Comparison of ENCODE assay signal across 23 cellular contexts in genomic region chr10:19659920-19660655, GRCh38.
DNase-seq lines count a peak whose midpoint lies in the region; ATAC-seq and TF ChIP-seq lines count a peak whose summit lies in the region.
"Had no signal": no experiment of that assay in that cellular context is flagged by ENCODE, and none has a peak within 500 bp of the region (broad histone marks: within the 10 kb centered on the region; RNA-seq: fewer than 3 reads in every experiment).

No MANE protein-coding gene starts in this region.

- H2BK15ac ChIP-seq in mesenchymal stem cell (ENCODE audit: low read depth, poor library complexity, severe bottlenecking) = no peak overlapping the region

- H3K27ac ChIP-seq in brain microvascular endothelial cell (peak overlapping the region; percentile 84), mesenchymal stem cell (ENCODE audit: low read length, poor library complexity, severe bottlenecking) (peak overlapping the region; percentile 93), left lung (no peak overlapping the region)
- H3K27ac ChIP-seq: esophagus muscularis mucosa, vagina had no signal

- in situ Hi-C loops in brain microvascular endothelial cell (cut with HindIII; ENCODE audit: low pct_ligation_motif_present, low sequenced_read_pairs) = no loop called here

- H3K4ac ChIP-seq in mesenchymal stem cell (ENCODE audit: low read depth in 1 of 2, low read length in 2 of 2) = no peak overlapping the region

- H2AFZ ChIP-seq in mesenchymal stem cell (ENCODE audit: low read depth, low read length) = no peak overlapping the region

- H3K27me3 ChIP-seq in brain microvascular endothelial cell (replicated peaks) = no peaks in the 10 kb centered on the region
- H3K27me3 ChIP-seq in mesenchymal stem cell (ENCODE audit: control insufficient read depth in 1 of 2, insufficient read depth in 1 of 2, low read length in 2 of 2) = no peaks in the 10 kb centered on the region
- H3K27me3 ChIP-seq in left lung = no peaks in the 10 kb centered on the region
- H3K27me3 ChIP-seq: esophagus muscularis mucosa, vagina had no signal

- ATAC-seq in left lung = no peak
- ATAC-seq: activated CD8-positive, alpha-beta T cell treated with anti-CD3 and anti-CD28 coated beads, Interleukin-2, amount 10 ng/mL, durations not matched to agents 7 days and 5 days; GM12878; naive thymus-derived CD8-positive, alpha-beta T cell had no signal

- H3K4me1 ChIP-seq in mesenchymal stem cell (ENCODE audit: control insufficient read depth, insufficient read depth, low read depth, low read length) (no peaks in the 10 kb centered on the region), left lung (no peaks in the 10 kb centered on the region)
- H3K4me1 ChIP-seq: esophagus muscularis mucosa, HAP-1, vagina had no signal

- H3K18ac ChIP-seq in mesenchymal stem cell (ENCODE audit: low read depth in 1 of 2, low read length in 2 of 2) = no peak overlapping the region

- no peak overlapping the region for H4K8ac ChIP-seq in mesenchymal stem cell (ENCODE audit: low read length)

- no peaks in the 10 kb centered on the region for H3K36me3 Mint-ChIP-seq in HFFc6 (ENCODE audit: low read depth)
- H3K36me3 Mint-ChIP-seq: activated naive CD8-positive, alpha-beta T cell treated with anti-CD3 and anti-CD28 coated beads for 36 hours; naive thymus-derived CD8-positive, alpha-beta T cell had no signal

- no peak overlapping the region for H3K4me3 ChIP-seq in brain microvascular endothelial cell (ENCODE audit: low read depth, low read length)
- no peak overlapping the region for H3K4me3 ChIP-seq in mesenchymal stem cell (ENCODE audit: insufficient read depth in 1 of 2, low read depth in 1 of 2, low read length in 2 of 2)
- H3K4me3 ChIP-seq in left lung = no peak overlapping the region
- H3K4me3 ChIP-seq: esophagus muscularis mucosa, GM12878, HAP-1, vagina had no signal

- peaks cover 48% of the 10 kb centered on the region for H3K4me1 Mint-ChIP-seq in HFFc6 (ENCODE audit: low read depth)
- H3K4me1 Mint-ChIP-seq: activated naive CD8-positive, alpha-beta T cell treated with anti-CD3 and anti-CD28 coated beads for 36 hours; naive thymus-derived CD8-positive, alpha-beta T cell had no signal

- H3K4me2 ChIP-seq in mesenchymal stem cell (ENCODE audit: low read length, poor library complexity, severe bottlenecking) = no peak overlapping the region

- no peak overlapping the region for H3K23ac ChIP-seq in mesenchymal stem cell (ENCODE audit: low read length in 2 of 2)

- TF ChIP-seq CTCF in HFFc6 (IDR thresholded peaks at IDR 0.05) = no peak
- TF ChIP-seq CTCF in brain microvascular endothelial cell (IDR thresholded peaks at IDR 0.05; ENCODE audit: low read depth, low read length, missing control alignments) = no peak
- no peak for TF ChIP-seq CTCF in left lung (IDR thresholded peaks at IDR 0.05)

- peak overlapping the region; percentile 90 for H2BK5ac ChIP-seq in mesenchymal stem cell (ENCODE audit: low read depth, low read length, poor library complexity, severe bottlenecking)

- no peaks in the 10 kb centered on the region for H3K9me3 Mint-ChIP-seq in HFFc6
- H3K9me3 Mint-ChIP-seq: CD4-positive, alpha-beta T cell had no signal

- H3K4me3 Mint-ChIP-seq in HFFc6 = no peak overlapping the region
- H3K4me3 Mint-ChIP-seq: activated CD8-positive, alpha-beta T cell treated with anti-CD3 and anti-CD28 coated beads, Interleukin-2, amount 10 ng/mL, durations not matched to agents 7 days and 5 days; activated naive CD8-positive, alpha-beta T cell treated with anti-CD3 and anti-CD28 coated beads for 36 hours; activated T-helper 1 cell treated with anti-CD3 and anti-CD28 coated beads, Interleukin-12 subunit alpha, Interleukin-12 subunit beta, Interleukin-2, Interleukin-4 antibody, amounts not matched to agents 30 ng/mL and 10 ng/mL and 1 ng/mL, durations not matched to agents 14 hours and 24 hours and 36 hours; CD4-positive, alpha-beta T cell; naive thymus-derived CD8-positive, alpha-beta T cell had no signal

- DNase-seq in A172 (ENCODE audit: low spot score) (peak; percentile 9), HFFc6 (peak; percentile 3), brain microvascular endothelial cell (peak; percentile 51), mesenchymal stem cell (no peak), NCI-H2029 treated with DMSO at 0.1 percent for 48 hours (lab: John Stamatoyannopoulos, UW) (no peak), left lung (no peak)
- DNase-seq in activated CD8-positive, alpha-beta memory T cell treated with anti-CD3 and anti-CD28 coated beads for 24 hours = no peak
- DNase-seq in stimulated activated CD4-positive, alpha-beta T cell treated with anti-CD3 and anti-CD28 coated beads, Interleukin-12 subunit alpha, Interleukin-12 subunit beta, amount 100 ng/mL, for 4 hours = no peak
- DNase-seq: activated CD8-positive, alpha-beta T cell treated with anti-CD3 and anti-CD28 coated beads, Interleukin-2, amount 10 ng/mL, durations not matched to agents 7 days and 5 days; activated naive CD8-positive, alpha-beta T cell treated with anti-CD3 and anti-CD28 coated beads for 36 hours; caudate nucleus; CD4-positive, alpha-beta T cell; effector CD4-positive, alpha-beta T cell; GF-D8; naive thymus-derived CD8-positive, alpha-beta T cell; NCI-H1436 treated with DMSO at 0.1 percent for 48 hours; NCI-H774; OCI-M1 had no signal

- no peaks in the 10 kb centered on the region for H3K36me3 ChIP-seq in brain microvascular endothelial cell (replicated peaks)
- no peaks in the 10 kb centered on the region for H3K36me3 ChIP-seq in mesenchymal stem cell (ENCODE audit: control insufficient read depth in 1 of 2, insufficient read depth in 2 of 2, low read depth in 1 of 2, low read length in 2 of 2)
- no peaks in the 10 kb centered on the region for H3K36me3 ChIP-seq in left lung
- H3K36me3 ChIP-seq: esophagus muscularis mucosa, HAP-1, vagina had no signal

- H2BK12ac ChIP-seq in mesenchymal stem cell (ENCODE audit: low read length in 2 of 2) = no peak overlapping the region

- H3K79me1 ChIP-seq in mesenchymal stem cell (replicated peaks; ENCODE audit: low read length, poor library complexity, severe bottlenecking) = no peaks in the 10 kb centered on the region

- peak overlapping the region; percentile 19 for H2BK120ac ChIP-seq in mesenchymal stem cell (ENCODE audit: low read depth, low read length)

- H3K9ac ChIP-seq in mesenchymal stem cell (ENCODE audit: low read length) = no peak overlapping the region

- intact Hi-C loops in left lung (cut with DNase I) = no loop called here

- no peaks in the 10 kb centered on the region for H3K9me3 ChIP-seq in mesenchymal stem cell (ENCODE audit: control insufficient read depth, low read length)
- H3K9me3 ChIP-seq in left lung = peaks cover 0 to 2% of the 10 kb centered on the region in 2 donors
- H3K9me3 ChIP-seq: esophagus muscularis mucosa, HAP-1, vagina had no signal

- H3K27me3 Mint-ChIP-seq in HFFc6 (ENCODE audit: insufficient read depth) = no peaks in the 10 kb centered on the region
- H3K27me3 Mint-ChIP-seq: activated naive CD8-positive, alpha-beta T cell treated with anti-CD3 and anti-CD28 coated beads for 36 hours; CD4-positive, alpha-beta T cell; naive thymus-derived CD8-positive, alpha-beta T cell had no signal

- H4K91ac ChIP-seq in mesenchymal stem cell (ENCODE audit: low read length) = no peak overlapping the region

- no peak overlapping the region for H3K27ac Mint-ChIP-seq in HFFc6
- H3K27ac Mint-ChIP-seq: activated CD8-positive, alpha-beta T cell treated with anti-CD3 and anti-CD28 coated beads, Interleukin-2, amount 10 ng/mL, durations not matched to agents 7 days and 5 days; activated naive CD8-positive, alpha-beta T cell treated with anti-CD3 and anti-CD28 coated beads for 36 hours; activated T-helper 1 cell treated with anti-CD3 and anti-CD28 coated beads, Interleukin-12 subunit alpha, Interleukin-12 subunit beta, Interleukin-2, Interleukin-4 antibody, amounts not matched to agents 30 ng/mL and 10 ng/mL and 1 ng/mL, durations not matched to agents 14 hours and 24 hours and 36 hours; CD4-positive, alpha-beta T cell; naive thymus-derived CD8-positive, alpha-beta T cell had no signal

- H3K14ac ChIP-seq in mesenchymal stem cell (ENCODE audit: low read length in 2 of 2) = no peak overlapping the region

- WGBS in mesenchymal stem cell = 87% methylated on average over 3 of the region's 4 CpGs

- H2AK5ac ChIP-seq in mesenchymal stem cell (ENCODE audit: low read length, severe bottlenecking) = no peak overlapping the region

Comparison
In these comparisons a context has a peak if more than half of its experiments do, and no peak if none do; other contexts are left out.
1. DNase-seq: peak in A172 (single experiment), HFFc6 (single experiment) and brain microvascular endothelial cell (single experiment); none in mesenchymal stem cell (single experiment), activated CD8-positive, alpha-beta memory T cell treated with anti-CD3 and anti-CD28 coated beads for 24 hours (single experiment), NCI-H2029 treated with DMSO at 0.1 percent for 48 hours (single experiment), left lung (0 of 2) and stimulated activated CD4-positive, alpha-beta T cell treated with anti-CD3 and anti-CD28 coated beads, Interleukin-12 subunit alpha, Interleukin-12 subunit beta, amount 100 ng/mL, for 4 hours (single experiment).
2. H3K27ac ChIP-seq: peak in brain microvascular endothelial cell (single experiment) and mesenchymal stem cell (single experiment); none in left lung (0 of 2).